ENCODE assay signal across 1 cellular context in the genomic region with DNA sequence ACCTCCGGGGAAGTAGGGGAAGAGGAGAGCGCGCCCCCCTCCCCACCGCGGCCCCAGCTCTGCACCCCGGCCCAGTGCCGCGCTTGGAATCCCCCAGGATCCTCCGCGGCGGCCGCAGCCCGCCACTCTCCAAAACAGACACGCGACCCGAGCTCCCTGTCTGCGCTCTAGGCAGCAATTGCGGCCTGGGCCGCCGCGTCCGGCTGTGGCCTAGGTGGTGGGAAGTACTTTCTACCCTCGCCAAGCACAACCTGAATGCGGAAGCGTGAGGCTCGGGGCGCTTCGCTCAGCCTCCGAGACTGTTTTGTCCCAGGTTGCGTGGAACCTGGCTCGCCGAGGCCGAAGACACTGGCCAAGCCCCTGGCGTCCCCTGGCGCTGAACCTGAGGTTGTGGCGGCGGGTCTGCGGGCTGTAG.
TF ChIP-seq lines count a peak whose summit lies in the region.

No MANE protein-coding gene starts in this region.

TF ChIP-seq in GM23338, 12 proteins besides CTCF, POLR2A, EP300 and RAD21 (continued from another document):
- TF ChIP-seq, protein P1, sequence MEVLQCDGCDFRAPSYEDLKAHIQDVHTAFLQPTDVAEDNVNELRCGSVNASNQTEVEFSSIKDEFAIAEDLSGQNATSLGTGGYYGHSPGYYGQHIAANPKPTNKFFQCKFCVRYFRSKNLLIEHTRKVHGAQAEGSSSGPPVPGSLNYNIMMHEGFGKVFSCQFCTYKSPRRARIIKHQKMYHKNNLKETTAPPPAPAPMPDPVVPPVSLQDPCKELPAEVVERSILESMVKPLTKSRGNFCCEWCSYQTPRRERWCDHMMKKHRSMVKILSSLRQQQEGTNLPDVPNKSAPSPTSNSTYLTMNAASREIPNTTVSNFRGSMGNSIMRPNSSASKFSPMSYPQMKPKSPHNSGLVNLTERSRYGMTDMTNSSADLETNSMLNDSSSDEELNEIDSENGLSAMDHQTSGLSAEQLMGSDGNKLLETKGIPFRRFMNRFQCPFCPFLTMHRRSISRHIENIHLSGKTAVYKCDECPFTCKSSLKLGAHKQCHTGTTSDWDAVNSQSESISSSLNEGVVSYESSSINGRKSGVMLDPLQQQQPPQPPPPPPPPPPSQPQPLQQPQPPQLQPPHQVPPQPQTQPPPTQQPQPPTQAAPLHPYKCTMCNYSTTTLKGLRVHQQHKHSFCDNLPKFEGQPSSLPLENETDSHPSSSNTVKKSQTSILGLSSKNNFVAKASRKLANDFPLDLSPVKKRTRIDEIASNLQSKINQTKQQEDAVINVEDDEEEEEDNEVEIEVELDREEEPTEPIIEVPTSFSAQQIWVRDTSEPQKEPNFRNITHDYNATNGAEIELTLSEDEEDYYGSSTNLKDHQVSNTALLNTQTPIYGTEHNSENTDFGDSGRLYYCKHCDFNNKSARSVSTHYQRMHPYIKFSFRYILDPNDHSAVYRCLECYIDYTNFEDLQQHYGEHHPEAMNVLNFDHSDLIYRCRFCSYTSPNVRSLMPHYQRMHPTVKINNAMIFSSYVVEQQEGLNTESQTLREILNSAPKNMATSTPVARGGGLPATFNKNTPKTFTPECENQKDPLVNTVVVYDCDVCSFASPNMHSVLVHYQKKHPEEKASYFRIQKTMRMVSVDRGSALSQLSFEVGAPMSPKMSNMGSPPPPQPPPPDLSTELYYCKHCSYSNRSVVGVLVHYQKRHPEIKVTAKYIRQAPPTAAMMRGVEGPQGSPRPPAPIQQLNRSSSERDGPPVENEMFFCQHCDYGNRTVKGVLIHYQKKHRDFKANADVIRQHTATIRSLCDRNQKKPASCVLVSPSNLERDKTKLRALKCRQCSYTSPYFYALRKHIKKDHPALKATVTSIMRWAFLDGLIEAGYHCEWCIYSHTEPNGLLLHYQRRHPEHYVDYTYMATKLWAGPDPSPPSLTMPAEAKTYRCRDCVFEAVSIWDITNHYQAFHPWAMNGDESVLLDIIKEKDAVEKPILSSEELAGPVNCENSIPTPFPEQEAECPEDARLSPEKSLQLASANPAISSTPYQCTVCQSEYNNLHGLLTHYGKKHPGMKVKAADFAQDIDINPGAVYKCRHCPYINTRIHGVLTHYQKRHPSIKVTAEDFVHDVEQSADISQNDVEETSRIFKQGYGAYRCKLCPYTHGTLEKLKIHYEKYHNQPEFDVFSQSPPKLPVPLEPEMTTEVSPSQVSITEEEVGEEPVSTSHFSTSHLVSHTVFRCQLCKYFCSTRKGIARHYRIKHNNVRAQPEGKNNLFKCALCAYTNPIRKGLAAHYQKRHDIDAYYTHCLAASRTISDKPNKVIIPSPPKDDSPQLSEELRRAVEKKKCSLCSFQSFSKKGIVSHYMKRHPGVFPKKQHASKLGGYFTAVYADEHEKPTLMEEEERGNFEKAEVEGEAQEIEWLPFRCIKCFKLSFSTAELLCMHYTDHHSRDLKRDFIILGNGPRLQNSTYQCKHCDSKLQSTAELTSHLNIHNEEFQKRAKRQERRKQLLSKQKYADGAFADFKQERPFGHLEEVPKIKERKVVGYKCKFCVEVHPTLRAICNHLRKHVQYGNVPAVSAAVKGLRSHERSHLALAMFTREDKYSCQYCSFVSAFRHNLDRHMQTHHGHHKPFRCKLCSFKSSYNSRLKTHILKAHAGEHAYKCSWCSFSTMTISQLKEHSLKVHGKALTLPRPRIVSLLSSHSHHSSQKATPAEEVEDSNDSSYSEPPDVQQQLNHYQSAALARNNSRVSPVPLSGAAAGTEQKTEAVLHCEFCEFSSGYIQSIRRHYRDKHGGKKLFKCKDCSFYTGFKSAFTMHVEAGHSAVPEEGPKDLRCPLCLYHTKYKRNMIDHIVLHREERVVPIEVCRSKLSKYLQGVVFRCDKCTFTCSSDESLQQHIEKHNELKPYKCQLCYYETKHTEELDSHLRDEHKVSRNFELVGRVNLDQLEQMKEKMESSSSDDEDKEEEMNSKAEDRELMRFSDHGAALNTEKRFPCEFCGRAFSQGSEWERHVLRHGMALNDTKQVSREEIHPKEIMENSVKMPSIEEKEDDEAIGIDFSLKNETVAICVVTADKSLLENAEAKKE (CRISPR knock-in tag; IDR thresholded peaks at IDR 0.05): no peak
- TF ChIP-seq ZNF114 (CRISPR knock-in tag; IDR thresholded peaks at IDR 0.05) (no peak), EZH2phosphoT487 (IDR thresholded peaks at IDR 0.05; ENCODE audit: unreplicated experiment) (no peak), NANOG (IDR thresholded peaks at IDR 0.05; ENCODE audit: borderline replicate concordance) (no peak), STAT1 (IDR thresholded peaks at IDR 0.05; ENCODE audit: unreplicated experiment) (no peak), EZH2 (IDR thresholded peaks at IDR 0.05; ENCODE audit: low read depth, unreplicated experiment) (no peak), POLR2AphosphoS5 (IDR thresholded peaks at IDR 0.05; ENCODE audit: low read depth) (no peak), JUNB (IDR thresholded peaks at IDR 0.05; ENCODE audit: unreplicated experiment) (no peak)
- TF ChIP-seq, protein P2, sequence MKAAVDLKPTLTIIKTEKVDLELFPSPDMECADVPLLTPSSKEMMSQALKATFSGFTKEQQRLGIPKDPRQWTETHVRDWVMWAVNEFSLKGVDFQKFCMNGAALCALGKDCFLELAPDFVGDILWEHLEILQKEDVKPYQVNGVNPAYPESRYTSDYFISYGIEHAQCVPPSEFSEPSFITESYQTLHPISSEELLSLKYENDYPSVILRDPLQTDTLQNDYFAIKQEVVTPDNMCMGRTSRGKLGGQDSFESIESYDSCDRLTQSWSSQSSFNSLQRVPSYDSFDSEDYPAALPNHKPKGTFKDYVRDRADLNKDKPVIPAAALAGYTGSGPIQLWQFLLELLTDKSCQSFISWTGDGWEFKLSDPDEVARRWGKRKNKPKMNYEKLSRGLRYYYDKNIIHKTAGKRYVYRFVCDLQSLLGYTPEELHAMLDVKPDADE (IDR thresholded peaks at IDR 0.05): no peak
